In genomic region chr13:36432106-36432544, GRCh38 we compare ENCODE assay signal across 8 cellular contexts. TPM values are rescaled to one million over a fixed set of nuclear protein-coding genes. Genes with fewer than 3 reads are reported as not detected.
A peak's percentile ranks its signal among the peaks of the same experiment; 100 is the strongest.
DNase-seq lines count a peak whose midpoint lies in the region; ATAC-seq, FAIRE-seq and TF ChIP-seq lines count a peak whose summit lies in the region.

Gene CCNA1, plus strand, starts transcription at chr13:36432495. Its CDS starts 562 bp downstream, at chr13:36433057.

- no peak for FAIRE-seq in GM12891 (lab: Jason Lieb, UNC)

- H3K27me3 Mint-ChIP-seq in activated naive CD8-positive, alpha-beta T cell treated with anti-CD3 and anti-CD28 coated beads, Interleukin-2, amount 50 U/mL, for 24 hours, result peaks cover 63% of the 10 kb centered on the region

- DNase-seq in A172 (ENCODE audit: low spot score) (peak; percentile 60), NCI-H1930 (lab: John Stamatoyannopoulos, UW) (peak; percentile 85), left ventricle myocardium superior (no peak), sciatic nerve (ENCODE audit: low spot score) (peak; percentile 60), GM12891 (ENCODE audit: insufficient read length, low spot score) (no peak)
- peak; percentile 26 for DNase-seq in activated naive CD8-positive, alpha-beta T cell treated with anti-CD3 and anti-CD28 coated beads, Interleukin-2, amount 50 U/mL, for 24 hours

- H3K4me3 Mint-ChIP-seq in activated naive CD8-positive, alpha-beta T cell treated with anti-CD3 and anti-CD28 coated beads, Interleukin-2, amount 50 U/mL, for 24 hours, result peak within 1 kb of the TSS; percentile 59

- ATAC-seq in GM18511 (IDR thresholded peaks at IDR 0.05; ENCODE audit: unreplicated experiment) (peak; percentile 59), left ventricle myocardium superior (peak; percentile 78), sciatic nerve (peak; percentile 79), GM19023 (IDR thresholded peaks at IDR 0.05; ENCODE audit: unreplicated experiment) (no peak)
- peak; percentile 66 for ATAC-seq in activated naive CD8-positive, alpha-beta T cell treated with anti-CD3 and anti-CD28 coated beads, Interleukin-2, amount 50 U/mL, for 24 hours

- no peaks in the 10 kb centered on the region for H3K9me3 Mint-ChIP-seq in activated naive CD8-positive, alpha-beta T cell treated with anti-CD3 and anti-CD28 coated beads, Interleukin-2, amount 50 U/mL, for 24 hours

- peaks cover 10% of the 10 kb centered on the region for H3K4me1 Mint-ChIP-seq in activated naive CD8-positive, alpha-beta T cell treated with anti-CD3 and anti-CD28 coated beads, Interleukin-2, amount 50 U/mL, for 24 hours

- intact Hi-C loops in left ventricle myocardium superior (cut with micrococcal nuclease), result no loop called here
- intact Hi-C loops in sciatic nerve (cut with DNase I), result no loop called here

- no peaks in the 10 kb centered on the region for H3K36me3 Mint-ChIP-seq in activated naive CD8-positive, alpha-beta T cell treated with anti-CD3 and anti-CD28 coated beads, Interleukin-2, amount 50 U/mL, for 24 hours (ENCODE audit: low read depth)

- H3K27ac Mint-ChIP-seq in activated naive CD8-positive, alpha-beta T cell treated with anti-CD3 and anti-CD28 coated beads, Interleukin-2, amount 50 U/mL, for 24 hours, result no peak within 1 kb of the TSS

- no peak for TF ChIP-seq POLR2A in GM12891 (IDR thresholded peaks at IDR 0.05; ENCODE audit: low read depth, low read length)

TF ChIP-seq in GM12891, 5 proteins besides CTCF, POLR2A, EP300 and RAD21:
- TF ChIP-seq TAF1 (IDR thresholded peaks at IDR 0.05; ENCODE audit: low read depth, low read length) (no peak), SPI1 (IDR thresholded peaks at IDR 0.05; ENCODE audit: low read depth, low read length) (no peak), POLR2AphosphoS5 (IDR thresholded peaks at IDR 0.05; ENCODE audit: low read depth, low read length) (no peak), POU2F2 (IDR thresholded peaks at IDR 0.05; ENCODE audit: low read depth, low read length) (no peak), PAX5 (IDR thresholded peaks at IDR 0.05; ENCODE audit: insufficient read depth, low read length, severe bottlenecking) (no peak)

RNA-seq across cellular contexts. Expression of gene CCNA1, which starts in this region (rescaled TPM):
- 10.7 and 11.5 TPM in 2 replicates for total RNA-seq in A172 (2014; rRNA removed; shearing (Covaris generic))
- not detected for total RNA-seq in left ventricle myocardium superior
- total RNA-seq in sciatic nerve, result 0.85 TPM
- polyA plus RNA-seq in GM12891 (2012; ENCODE audit: low read depth, missing spikeins), result not detected

Comparison
In these comparisons a context has a peak if more than half of its experiments do, and no peak if none do; other contexts are left out.
1. Peak in ATAC-seq in left ventricle myocardium superior; RNA of the gene not detected or under 1 TPM.
2. Peak in DNase-seq and ATAC-seq in sciatic nerve; RNA of the gene not detected or under 1 TPM.
3. DNase-seq: peak in A172 (single experiment), NCI-H1930 (2 of 2) and activated naive CD8-positive, alpha-beta T cell treated with anti-CD3 and anti-CD28 coated beads, Interleukin-2, amount 50 U/mL, for 24 hours (single experiment); none in left ventricle myocardium superior (single experiment) and GM12891 (single experiment).